ENCODE assay signal across 8 cellular contexts in the genomic region with DNA sequence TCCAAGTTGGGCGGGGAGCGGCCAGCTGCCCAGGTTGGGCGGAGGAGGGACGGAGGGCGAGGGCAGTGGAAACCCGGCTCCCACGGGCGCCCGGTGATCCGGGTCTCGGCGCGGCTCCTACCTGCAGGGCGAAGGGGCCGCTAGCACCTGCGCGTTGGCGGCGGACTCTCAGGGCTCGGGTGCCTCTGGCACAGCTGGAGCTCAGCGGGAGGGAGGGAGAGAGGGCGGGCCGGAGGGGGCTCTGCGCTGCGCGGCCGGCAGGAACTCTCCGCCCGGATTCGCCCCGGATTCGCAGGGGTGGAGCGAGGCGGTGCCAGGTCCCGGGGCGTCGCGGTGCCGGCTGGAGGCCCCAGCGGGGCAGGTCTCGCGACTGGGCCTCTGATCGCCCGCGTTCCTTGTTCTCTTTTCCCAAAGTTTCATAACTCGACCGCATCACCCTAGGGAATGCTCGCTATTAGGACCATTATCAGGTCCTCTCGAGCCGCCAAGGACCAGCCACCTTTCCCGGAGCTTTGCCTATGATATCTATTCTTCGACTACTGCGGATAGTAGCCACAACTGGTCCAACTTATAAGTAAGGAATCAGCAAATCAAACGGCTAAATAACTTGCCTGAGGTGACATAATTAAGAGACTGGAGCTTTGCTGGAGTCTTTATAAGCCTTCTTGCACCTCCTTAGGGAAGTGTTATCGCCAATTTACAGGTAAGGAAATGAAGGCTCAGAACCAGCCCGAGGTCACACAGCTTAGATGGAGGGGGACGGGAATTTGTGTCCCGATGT. TPM values are rescaled to one million over a fixed set of nuclear protein-coding genes. Genes with fewer than 3 reads are reported as not detected.
A peak's percentile ranks its signal among the peaks of the same experiment; 100 is the strongest.
DNase-seq lines count a peak whose midpoint lies in the region; ATAC-seq and TF ChIP-seq lines count a peak whose summit lies in the region.

A gene with protein sequence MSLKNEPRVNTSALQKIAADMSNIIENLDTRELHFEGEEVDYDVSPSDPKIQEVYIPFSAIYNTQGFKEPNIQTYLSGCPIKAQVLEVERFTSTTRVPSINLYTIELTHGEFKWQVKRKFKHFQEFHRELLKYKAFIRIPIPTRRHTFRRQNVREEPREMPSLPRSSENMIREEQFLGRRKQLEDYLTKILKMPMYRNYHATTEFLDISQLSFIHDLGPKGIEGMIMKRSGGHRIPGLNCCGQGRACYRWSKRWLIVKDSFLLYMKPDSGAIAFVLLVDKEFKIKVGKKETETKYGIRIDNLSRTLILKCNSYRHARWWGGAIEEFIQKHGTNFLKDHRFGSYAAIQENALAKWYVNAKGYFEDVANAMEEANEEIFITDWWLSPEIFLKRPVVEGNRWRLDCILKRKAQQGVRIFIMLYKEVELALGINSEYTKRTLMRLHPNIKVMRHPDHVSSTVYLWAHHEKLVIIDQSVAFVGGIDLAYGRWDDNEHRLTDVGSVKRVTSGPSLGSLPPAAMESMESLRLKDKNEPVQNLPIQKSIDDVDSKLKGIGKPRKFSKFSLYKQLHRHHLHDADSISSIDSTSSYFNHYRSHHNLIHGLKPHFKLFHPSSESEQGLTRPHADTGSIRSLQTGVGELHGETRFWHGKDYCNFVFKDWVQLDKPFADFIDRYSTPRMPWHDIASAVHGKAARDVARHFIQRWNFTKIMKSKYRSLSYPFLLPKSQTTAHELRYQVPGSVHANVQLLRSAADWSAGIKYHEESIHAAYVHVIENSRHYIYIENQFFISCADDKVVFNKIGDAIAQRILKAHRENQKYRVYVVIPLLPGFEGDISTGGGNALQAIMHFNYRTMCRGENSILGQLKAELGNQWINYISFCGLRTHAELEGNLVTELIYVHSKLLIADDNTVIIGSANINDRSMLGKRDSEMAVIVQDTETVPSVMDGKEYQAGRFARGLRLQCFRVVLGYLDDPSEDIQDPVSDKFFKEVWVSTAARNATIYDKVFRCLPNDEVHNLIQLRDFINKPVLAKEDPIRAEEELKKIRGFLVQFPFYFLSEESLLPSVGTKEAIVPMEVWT (minus strand): TSS at position 206 of the 781 bp plus-strand sequence. CDS start 72,432 bp downstream, outside the sequence.

- peak in 1 of 2 donors; percentile 45 for TF ChIP-seq POLR2A in tibial nerve (IDR thresholded peaks at IDR 0.05)

- no peak for TF ChIP-seq CTCF in BE2C (IDR thresholded peaks at IDR 0.05; ENCODE audit: low read depth, low read length)
- TF ChIP-seq CTCF in fibroblast of the aortic adventitia (IDR thresholded peaks at IDR 0.05; ENCODE audit: insufficient read depth, low read length): no peak
- TF ChIP-seq CTCF in tibial nerve (IDR thresholded peaks at IDR 0.05): no peak

- H3K4me3 ChIP-seq in BE2C (ENCODE audit: low read depth, low read length) (peak within 1 kb of the TSS; percentile 73), fibroblast of the aortic adventitia (ENCODE audit: low read depth, low read length) (peak within 1 kb of the TSS; percentile 73), tibial nerve (peak within 1 kb of the TSS; percentile 58 to 79 (median 65))

- POLR2A ChIA-PET in naive thymus-derived CD8-positive, alpha-beta T cell (lab: Charles Lee): interaction anchor here (0.5 kb wide), 1 partner anchor 320 kb away, joined by 3 read pairs; no protein-coding TSS in a partner anchor

- peaks cover 20 to 60% (median 28%) of the 10 kb centered on the region in 5 donors for H3K27me3 Mint-ChIP-seq in naive thymus-derived CD8-positive, alpha-beta T cell

- H3K9me3 ChIP-seq in BE2C (no peaks in the 10 kb centered on the region), tibial nerve (no peaks in the 10 kb centered on the region)

- peaks cover 0 to 4% (median 0%) of the 10 kb centered on the region in 3 donors for H3K36me3 Mint-ChIP-seq in naive thymus-derived CD8-positive, alpha-beta T cell

- WGBS in tibial nerve, 2 donors: 16 to 17% methylated on average over 18 to 19 of the region's 58 CpGs

- TF ChIP-seq EP300 in tibial nerve (IDR thresholded peaks at IDR 0.05): peak in 1 of 2 donors; percentile 34

- H3K27ac Mint-ChIP-seq in naive thymus-derived CD8-positive, alpha-beta T cell: peak within 1 kb of the TSS in 4 of 10 donors; percentile 5 to 44 (median 26)

- H3K4me3 Mint-ChIP-seq in naive thymus-derived CD8-positive, alpha-beta T cell: peak within 1 kb of the TSS; percentile 68 to 90 (median 83)

- H3K27ac ChIP-seq in tibial nerve: peak within 1 kb of the TSS; percentile 83 to 91 (median 88)

- H3K36me3 ChIP-seq in BE2C: no peaks in the 10 kb centered on the region
- H3K36me3 ChIP-seq in tibial nerve: no peaks in the 10 kb centered on the region

- peaks cover 7 to 25% (median 13%) of the 10 kb centered on the region in 4 donors for H3K4me1 Mint-ChIP-seq in naive thymus-derived CD8-positive, alpha-beta T cell

- peak; percentile 62 for ATAC-seq in GM18909 (IDR thresholded peaks at IDR 0.05; ENCODE audit: poor library complexity, unreplicated experiment)
- peak; percentile 51 for ATAC-seq in HG03097 (IDR thresholded peaks at IDR 0.05; ENCODE audit: low FRiP score, unreplicated experiment)
- ATAC-seq in naive thymus-derived CD8-positive, alpha-beta T cell: peak; percentile 49 to 68

- H3K4me1 ChIP-seq in BE2C: peaks cover 3% of the 10 kb centered on the region; the same call in 1 of the 2 replicates
- peaks cover 0 to 43% (median 11%) of the 10 kb centered on the region in 4 donors for H3K4me1 ChIP-seq in tibial nerve

- H3K27me3 ChIP-seq in BE2C (peaks cover 7% of the 10 kb centered on the region; the same call in 1 of the 2 replicates), tibial nerve (no peaks in the 10 kb centered on the region)

- peak; percentile 65 for DNase-seq in BE2C
- DNase-seq in NCI-H526 treated with DMSO at 0.1 percent for 48 hours (lab: John Stamatoyannopoulos, UW): peak; percentile 91
- DNase-seq in activated T-helper 9 cell treated with anti-CD3 and anti-CD28 coated beads, Interleukin-2, amount 50 U/mL, for 16 hours (ENCODE audit: low read depth): peak; percentile 13
- DNase-seq in fibroblast of the aortic adventitia (ENCODE audit: low read depth): peak; percentile 85
- peak in 2 of 10 donors; percentile 5 to 19 for DNase-seq in naive thymus-derived CD8-positive, alpha-beta T cell
- DNase-seq in tibial nerve (ENCODE audit: low spot score in 2 of 2): peak; percentile 59 to 71

- H3K9me3 Mint-ChIP-seq in naive thymus-derived CD8-positive, alpha-beta T cell: no peaks in the 10 kb centered on the region

RNA-seq across cellular contexts. Expression of the gene that starts here (rescaled TPM):
- 0.49 TPM for polyA plus RNA-seq in BE2C (2012; ENCODE audit: insufficient read depth, insufficient read length, low read depth)
- total RNA-seq in fibroblast of the aortic adventitia (ENCODE audit: low replicate concordance) (10.1 and 23.1 TPM in 2 replicates), tibial nerve (10 to 100 TPM; 15.3 to 55.9 (median 45.4) TPM)
- under 1 TPM; 0.38 to 0.44 TPM for total RNA-seq in naive thymus-derived CD8-positive, alpha-beta T cell
- not detected for polyA plus RNA-seq in naive thymus-derived CD8-positive, alpha-beta T cell

Comparison
In these comparisons a context has a peak if more than half of its experiments do, and no peak if none do; other contexts are left out.
1. Peak in ATAC-seq in naive thymus-derived CD8-positive, alpha-beta T cell; RNA of the gene not detected or under 1 TPM.